27 cellular contexts compared by ENCODE assay signal in genomic region chr22:47176573-47177333, GRCh38.
DNase-seq lines count a peak whose midpoint lies in the region; ATAC-seq and TF ChIP-seq lines count a peak whose summit lies in the region.
"Had no signal": no experiment of that assay in that cellular context is flagged by ENCODE, and none has a peak within 500 bp of the region (broad histone marks: within the 10 kb centered on the region; RNA-seq: fewer than 3 reads in every experiment).

No MANE protein-coding gene starts in this region.

- H3K18ac ChIP-seq in mesenchymal stem cell (ENCODE audit: low read depth in 1 of 2, low read length in 2 of 2) = no peak overlapping the region

- no peak overlapping the region for H3K27ac Mint-ChIP-seq in stimulated activated memory B cell treated with anti-CD40 and anti-IgM and Interleukin-4, amounts not matched to agents 10 μg/mL and 1 μg/mL and 100 μg/mL, for 72 hours
- H3K27ac Mint-ChIP-seq: activated CD4-positive, alpha-beta memory T cell treated with anti-CD3 and anti-CD28 coated beads for 36 hours; activated naive CD4-positive, alpha-beta T cell treated with anti-CD3 and anti-CD28 coated beads, Interleukin-2, amount 10 ng/mL, durations not matched to agents 7 days and 5 days; B cell; memory B cell; nephron; WTC11 had no signal

- H3K4me1 Mint-ChIP-seq in stimulated activated memory B cell treated with anti-CD40 and anti-IgM and Interleukin-4, amounts not matched to agents 10 μg/mL and 1 μg/mL and 100 μg/mL, for 72 hours = no peaks in the 10 kb centered on the region
- H3K4me1 Mint-ChIP-seq: activated naive CD4-positive, alpha-beta T cell treated with anti-CD3 and anti-CD28 coated beads, Interleukin-2, amount 10 ng/mL, durations not matched to agents 7 days and 5 days; B cell; central memory CD8-positive, alpha-beta T cell; WTC11 had no signal

- no peak overlapping the region for H2BK12ac ChIP-seq in mesenchymal stem cell (ENCODE audit: low read length in 2 of 2)

- no peak overlapping the region for H4K8ac ChIP-seq in mesenchymal stem cell (ENCODE audit: low read length)

- H3K14ac ChIP-seq in mesenchymal stem cell (ENCODE audit: low read length in 2 of 2) = no peak overlapping the region

- H2BK120ac ChIP-seq in mesenchymal stem cell (ENCODE audit: low read depth, low read length) = no peak overlapping the region

- H3K9me3 ChIP-seq in adrenal gland (replicated peaks in 1 of 3) = no peaks in the 10 kb centered on the region
- H3K9me3 ChIP-seq in mesenchymal stem cell (ENCODE audit: control insufficient read depth, low read length) = no peaks in the 10 kb centered on the region
- H3K9me3 ChIP-seq: A549, gastrocnemius medialis had no signal

- H3K79me1 ChIP-seq in mesenchymal stem cell (replicated peaks; ENCODE audit: low read length, poor library complexity, severe bottlenecking) = no peaks in the 10 kb centered on the region

- peaks cover 2% of the 10 kb centered on the region for H3K9me3 Mint-ChIP-seq in stimulated activated memory B cell treated with anti-CD40 and anti-IgM and Interleukin-4, amounts not matched to agents 10 μg/mL and 1 μg/mL and 100 μg/mL, for 72 hours
- H3K9me3 Mint-ChIP-seq: central memory CD8-positive, alpha-beta T cell; memory B cell had no signal

- H3K4me3 Mint-ChIP-seq in stimulated activated memory B cell treated with anti-CD40 and anti-IgM and Interleukin-4, amounts not matched to agents 10 μg/mL and 1 μg/mL and 100 μg/mL, for 72 hours = no peak overlapping the region
- H3K4me3 Mint-ChIP-seq: activated CD4-positive, alpha-beta memory T cell treated with anti-CD3 and anti-CD28 coated beads for 36 hours; activated naive CD4-positive, alpha-beta T cell treated with anti-CD3 and anti-CD28 coated beads, Interleukin-2, amount 10 ng/mL, durations not matched to agents 7 days and 5 days; B cell; central memory CD8-positive, alpha-beta T cell; memory B cell; nephron; WTC11 had no signal

- peak; percentile 64 for ATAC-seq in stimulated activated memory B cell treated with anti-CD40 and anti-IgM and Interleukin-4, amounts not matched to agents 10 μg/mL and 1 μg/mL and 100 μg/mL, for 72 hours
- ATAC-seq in HG03442 (IDR thresholded peaks at IDR 0.05; ENCODE audit: unreplicated experiment) = no peak
- ATAC-seq in GM21717 (IDR thresholded peaks at IDR 0.05; ENCODE audit: unreplicated experiment) = no peak
- ATAC-seq: A549, gastrocnemius medialis, WTC11 had no signal

- WGBS in adrenal gland, 4 donors = 90 to 94% (median 92%) methylated on average over 12 to 24 of the region's 24 CpGs
- 96% methylated on average over 24 of the region's 24 CpGs for WGBS in mesenchymal stem cell

- H3K4ac ChIP-seq in mesenchymal stem cell (ENCODE audit: low read depth in 1 of 2, low read length in 2 of 2) = no peak overlapping the region

- no peak overlapping the region for H3K4me3 ChIP-seq in adrenal gland
- no peak overlapping the region for H3K4me3 ChIP-seq in mesenchymal stem cell (ENCODE audit: insufficient read depth in 1 of 2, low read depth in 1 of 2, low read length in 2 of 2)
- H3K4me3 ChIP-seq: A549, gastrocnemius medialis, GM23248, SK-N-MC had no signal

- no peak overlapping the region for H3K9ac ChIP-seq in mesenchymal stem cell (ENCODE audit: low read length)
- H3K9ac ChIP-seq: GM23248 had no signal

- no peak for TF ChIP-seq POLR2A in adrenal gland (IDR thresholded peaks at IDR 0.05)

- no peak for TF ChIP-seq CTCF in adrenal gland (IDR thresholded peaks at IDR 0.05)

- no peak overlapping the region for H2AFZ ChIP-seq in mesenchymal stem cell (ENCODE audit: low read depth, low read length)
- H2AFZ ChIP-seq: GM23248 had no signal

- H2AK5ac ChIP-seq in mesenchymal stem cell (ENCODE audit: low read length, severe bottlenecking) = no peak overlapping the region

- H3K27me3 ChIP-seq in adrenal gland = no peaks in the 10 kb centered on the region
- no peaks in the 10 kb centered on the region for H3K27me3 ChIP-seq in mesenchymal stem cell (ENCODE audit: control insufficient read depth in 1 of 2, insufficient read depth in 1 of 2, low read length in 2 of 2)

- intact Hi-C loops in adrenal gland (cut with DNase I) = no loop called here

- H3K23ac ChIP-seq in mesenchymal stem cell (ENCODE audit: low read length in 2 of 2) = no peak overlapping the region

- H3K4me1 ChIP-seq in adrenal gland (replicated peaks in 1 of 2) (no peaks in the 10 kb centered on the region), mesenchymal stem cell (ENCODE audit: control insufficient read depth, insufficient read depth, low read depth, low read length) (no peaks in the 10 kb centered on the region)
- H3K4me1 ChIP-seq: A549, gastrocnemius medialis had no signal

- no peak overlapping the region for H2BK15ac ChIP-seq in mesenchymal stem cell (ENCODE audit: low read depth, poor library complexity, severe bottlenecking)

- peak overlapping the region; percentile 62 for H4K91ac ChIP-seq in mesenchymal stem cell (ENCODE audit: low read length)

- H3K36me3 ChIP-seq in adrenal gland (replicated peaks in 1 of 2) = no peaks in the 10 kb centered on the region
- peaks cover 3 to 39% of the 10 kb centered on the region in 2 experiments for H3K36me3 ChIP-seq in mesenchymal stem cell (ENCODE audit: control insufficient read depth in 1 of 2, insufficient read depth in 2 of 2, low read depth in 1 of 2, low read length in 2 of 2)
- H3K36me3 ChIP-seq: gastrocnemius medialis had no signal

- no peak overlapping the region for H3K4me2 ChIP-seq in mesenchymal stem cell (ENCODE audit: low read length, poor library complexity, severe bottlenecking)
- H3K4me2 ChIP-seq: A549 had no signal

- H2BK5ac ChIP-seq in mesenchymal stem cell (ENCODE audit: low read depth, low read length, poor library complexity, severe bottlenecking) = no peak overlapping the region

- H3K27me3 Mint-ChIP-seq in stimulated activated memory B cell treated with anti-CD40 and anti-IgM and Interleukin-4, amounts not matched to agents 10 μg/mL and 1 μg/mL and 100 μg/mL, for 72 hours = no peaks in the 10 kb centered on the region
- H3K27me3 Mint-ChIP-seq: activated CD4-positive, alpha-beta memory T cell treated with anti-CD3 and anti-CD28 coated beads for 36 hours; activated naive CD4-positive, alpha-beta T cell treated with anti-CD3 and anti-CD28 coated beads, Interleukin-2, amount 10 ng/mL, durations not matched to agents 7 days and 5 days; B cell; central memory CD8-positive, alpha-beta T cell; memory B cell had no signal

- DNase-seq in activated naive CD4-positive, alpha-beta T cell treated with anti-CD3 and anti-CD28 coated beads, Interleukin-2, amount 50 U/mL, for 16 hours = peak; percentile 5
- DNase-seq in activated naive CD4-positive, alpha-beta T cell (lab: John Stamatoyannopoulos, UW) = no peak
- peak in 5 of 7 donors; percentile 6 to 31 (median 9) for DNase-seq in adrenal gland
- no peak for DNase-seq in mesenchymal stem cell
- DNase-seq in mucosa of gallbladder (ENCODE audit: low spot score) = no peak
- DNase-seq: activated CD4-positive, alpha-beta memory T cell treated with anti-CD3 and anti-CD28 coated beads for 36 hours; activated naive CD4-positive, alpha-beta T cell treated with anti-CD3 and anti-CD28 coated beads, Interleukin-2, amount 10 ng/mL, durations not matched to agents 7 days and 5 days; activated T-cell treated with anti-CD3 and anti-CD28 coated beads for 4 hours; COR-L47; erythroblast; gastrocnemius medialis; GM23248; KG1; NCI-H146; NCI-H2171; NCI-H526; stimulated activated CD4-positive, alpha-beta T cell treated with anti-CD3 and anti-CD28 coated beads, Interleukin-4, amount 100 ng/mL, for 4 hours had no signal

- no peak overlapping the region for H3K27ac ChIP-seq in adrenal gland
- no peak overlapping the region for H3K27ac ChIP-seq in mesenchymal stem cell (ENCODE audit: low read length, poor library complexity, severe bottlenecking)
- H3K27ac ChIP-seq: A549, gastrocnemius medialis, GM23248, SK-N-MC had no signal

- peaks cover 71% of the 10 kb centered on the region for H3K36me3 Mint-ChIP-seq in stimulated activated memory B cell treated with anti-CD40 and anti-IgM and Interleukin-4, amounts not matched to agents 10 μg/mL and 1 μg/mL and 100 μg/mL, for 72 hours

Comparison
In these comparisons a context has a peak if more than half of its experiments do, and no peak if none do; other contexts are left out.
1. DNase-seq: peak in activated naive CD4-positive, alpha-beta T cell treated with anti-CD3 and anti-CD28 coated beads, Interleukin-2, amount 50 U/mL, for 16 hours (single experiment) and adrenal gland (5 of 7); none in activated naive CD4-positive, alpha-beta T cell (0 of 4), mesenchymal stem cell (single experiment) and mucosa of gallbladder (single experiment).